ENCODE assay signal across 12 cellular contexts in genomic region chr5:95725937-95726810, GRCh38. TPM values are rescaled to one million over a fixed set of nuclear protein-coding genes. Genes with fewer than 3 reads are reported as not detected.
DNase-seq lines count a peak whose midpoint lies in the region; ATAC-seq and TF ChIP-seq lines count a peak whose summit lies in the region.
"Had no signal": no experiment of that assay in that cellular context is flagged by ENCODE, and none has a peak within 500 bp of the region (broad histone marks: within the 10 kb centered on the region; RNA-seq: fewer than 3 reads in every experiment).

No MANE protein-coding gene starts in this region.

- intact Hi-C loops in left ventricle myocardium inferior (cut with micrococcal nuclease) = no loop called here
- intact Hi-C loops in left cardiac atrium (cut with DNase I) = no loop called here
- intact Hi-C loops in upper lobe of right lung (cut with DNase I) = no loop called here

- no peak overlapping the region for H2AFZ ChIP-seq in fibroblast of lung (ENCODE audit: low read length)

- ATAC-seq in left cardiac atrium (no peak), upper lobe of right lung (no peak)
- ATAC-seq: left colon had no signal

- peak overlapping the region; percentile 26 for H3K9ac ChIP-seq in fibroblast of lung (ENCODE audit: insufficient read depth, low read length)

- H3K27me3 ChIP-seq in left ventricle myocardium inferior (ENCODE audit: low read depth) (no peaks in the 10 kb centered on the region), fibroblast of lung (ENCODE audit: control insufficient read depth, insufficient read depth, low read length) (no peaks in the 10 kb centered on the region), upper lobe of right lung (no peaks in the 10 kb centered on the region)

- H4K20me1 ChIP-seq in fibroblast of lung (ENCODE audit: control insufficient read depth, extremely low read depth, insufficient read depth, low read length) = no peaks in the 10 kb centered on the region

- H3K4me3 ChIP-seq in left ventricle myocardium inferior (no peak overlapping the region), fibroblast of lung (replicated peaks in 1 of 4; ENCODE audit: control extremely low read depth in 1 of 4, insufficient read depth in 1 of 4, low read depth in 3 of 4, low read length in 4 of 4) (peak overlapping the region; percentile 5 to 22 (median 14)), upper lobe of right lung (no peak overlapping the region)

- peaks cover under 1% of the 10 kb centered on the region for H3K79me2 ChIP-seq in fibroblast of lung (ENCODE audit: control insufficient read depth, insufficient read depth, low read length)

- H3K4me2 ChIP-seq in fibroblast of lung (ENCODE audit: extremely low read depth, insufficient read depth, low read length) = peak overlapping the region; percentile 73

- TF ChIP-seq CTCF in left ventricle myocardium inferior (IDR thresholded peaks at IDR 0.05; ENCODE audit: borderline replicate concordance) (no peak), fibroblast of lung (conservative IDR thresholded peaks at IDR 0.05 in 1 of 2, IDR thresholded peaks at IDR 0.05 in 1 of 2; ENCODE audit: low read depth in 1 of 2, low read length in 2 of 2) (no peak), upper lobe of right lung (IDR thresholded peaks at IDR 0.05) (no peak)

- no peaks in the 10 kb centered on the region for H3K9me3 ChIP-seq in left ventricle myocardium inferior (replicated peaks)
- no peaks in the 10 kb centered on the region for H3K9me3 ChIP-seq in fibroblast of lung (ENCODE audit: control insufficient read depth, insufficient read depth, low read depth, low read length)
- H3K9me3 ChIP-seq in upper lobe of right lung = no peaks in the 10 kb centered on the region

- H3K36me3 ChIP-seq in left ventricle myocardium inferior (no peaks in the 10 kb centered on the region), fibroblast of lung (ENCODE audit: control insufficient read depth, insufficient read depth, low read length) (no peaks in the 10 kb centered on the region), upper lobe of right lung (no peaks in the 10 kb centered on the region)

- DNase-seq in left ventricle myocardium inferior (no peak), left cardiac atrium (no peak), M059J (ENCODE audit: low read depth) (peak; percentile 45), fibroblast of lung (ENCODE audit: low read depth in 2 of 2) (peak; percentile 62 to 70), upper lobe of right lung (no peak), retina (no peak), hypothalamus (lab: John Stamatoyannopoulos, UW) (no peak), activated gamma-delta T cell treated with Interleukin-2 at 50 U/mL for 16 hours (no peak)
- DNase-seq: left colon, NCI-H1694, substantia nigra had no signal

- H3K4me1 ChIP-seq in left ventricle myocardium inferior (peaks cover 79% of the 10 kb centered on the region), fibroblast of lung (ENCODE audit: control insufficient read depth, extremely low read depth, insufficient read depth, low read length) (peaks cover 26% of the 10 kb centered on the region), upper lobe of right lung (peaks cover 5% of the 10 kb centered on the region)

- H3K27ac ChIP-seq in left ventricle myocardium inferior (replicated peaks) = peak overlapping the region; percentile 97
- H3K27ac ChIP-seq in fibroblast of lung (ENCODE audit: insufficient read depth, low read length) = peak overlapping the region; percentile 50
- H3K27ac ChIP-seq in upper lobe of right lung = peak overlapping the region; percentile 4

RNA-seq across cellular contexts. Expression of gene RHOBTB3, which starts 5.0 kb away (rescaled TPM):
- total RNA-seq in left ventricle myocardium inferior (79.7 TPM), left cardiac atrium (100 to 1,000 TPM; 101 to 110 TPM), fibroblast of lung (222 and 337 TPM in 2 replicates), upper lobe of right lung (54.2 TPM)
- 192 and 286 TPM in 2 replicates for total RNA-seq in M059J (2014; rRNA removed; shearing (Covaris generic))
- polyA plus RNA-seq in fibroblast of lung = 188 and 338 TPM in 2 replicates
- polyA plus RNA-seq in fibroblast of lung (2012) = 86.7 and 178 TPM in 2 replicates
- 363 and 762 TPM in 2 replicates for polyA minus RNA-seq in fibroblast of lung (ENCODE audit: low replicate concordance)

RNA-seq across cellular contexts. Expression of gene SPATA9, which starts 43.4 kb away (rescaled TPM):
- total RNA-seq in left ventricle myocardium inferior (not detected), left cardiac atrium (under 1 TPM; 0.21 to 0.47 TPM), fibroblast of lung (0.51 and 0.66 TPM in 2 replicates), upper lobe of right lung (not detected)
- 0.54 and 1.3 TPM in 2 replicates for total RNA-seq in M059J (2014; rRNA removed; shearing (Covaris generic))
- polyA plus RNA-seq in fibroblast of lung = 0.75 and 1.7 TPM in 2 replicates
- 1.1 and 2.6 TPM in 2 replicates for polyA plus RNA-seq in fibroblast of lung (2012)
- not detected in 2 replicates for polyA minus RNA-seq in fibroblast of lung (ENCODE audit: low replicate concordance)
- total RNA-seq: A673 had no signal

Comparison
In these comparisons a context has a peak if more than half of its experiments do, and no peak if none do; other contexts are left out.
1. DNase-seq: peak in M059J (single experiment) and fibroblast of lung (2 of 2); none in left ventricle myocardium inferior (single experiment), left cardiac atrium (single experiment), upper lobe of right lung (single experiment), retina (single experiment), hypothalamus (0 of 51) and activated gamma-delta T cell treated with Interleukin-2 at 50 U/mL for 16 hours (single experiment).
2. H3K27ac ChIP-seq: peak in every context shown above with its lines; median percentile 97 in left ventricle myocardium inferior; 50 in fibroblast of lung; 4 in upper lobe of right lung.
3. H3K4me3 ChIP-seq: peak in fibroblast of lung (4 of 4); none in left ventricle myocardium inferior (single experiment) and upper lobe of right lung (single experiment).